Comparison of ENCODE assay signal across 8 cellular contexts in the genomic region with DNA sequence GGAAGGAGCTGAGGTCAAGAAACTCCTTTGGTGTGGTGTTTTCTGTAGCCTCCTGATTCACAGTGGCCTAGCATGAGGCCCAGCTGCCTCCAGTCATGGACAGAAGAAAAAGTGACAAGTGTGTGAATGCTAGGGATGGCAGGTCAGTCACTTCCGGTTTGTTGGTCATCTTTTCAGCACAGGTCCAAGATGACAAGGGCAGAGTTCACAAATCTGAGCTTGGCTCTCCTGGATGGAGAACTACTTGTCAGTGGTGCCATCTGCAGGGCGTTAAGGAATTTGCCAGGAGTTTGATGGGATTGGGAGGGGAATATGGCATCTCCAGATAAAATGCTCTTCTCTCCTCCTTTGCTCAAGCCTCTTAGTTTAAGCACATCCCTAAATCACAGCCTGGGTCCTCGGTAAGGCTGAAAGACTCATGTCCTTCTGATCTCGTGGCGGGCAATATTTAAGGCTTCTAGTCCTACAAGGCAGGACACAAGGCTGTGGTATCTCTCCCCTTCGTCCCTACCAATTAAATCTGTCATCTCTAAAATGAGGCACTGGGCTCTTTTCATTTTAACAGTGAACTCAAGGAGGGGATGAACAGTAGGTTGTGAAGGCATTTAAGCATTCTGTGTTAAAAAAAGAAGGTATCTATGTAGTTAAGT. TPM values are rescaled to one million over a fixed set of nuclear protein-coding genes. Genes with fewer than 3 reads are reported as not detected.
DNase-seq lines count a peak whose midpoint lies in the region; ATAC-seq and TF ChIP-seq lines count a peak whose summit lies in the region.

No MANE protein-coding gene starts in this region.

- H3K27me3 Mint-ChIP-seq in osteocyte (ENCODE audit: unreplicated experiment): no peaks in the 10 kb centered on the region
- H3K27me3 Mint-ChIP-seq in natural killer cell (ENCODE audit: low read depth in 2 of 2): no peaks in the 10 kb centered on the region

- intact Hi-C loops in natural killer cell (cut with micrococcal nuclease): no loop called here

- H3K4me1 Mint-ChIP-seq in osteocyte (ENCODE audit: unreplicated experiment) (no peaks in the 10 kb centered on the region), natural killer cell (no peaks in the 10 kb centered on the region)

- no peaks in the 10 kb centered on the region for H3K9me3 Mint-ChIP-seq in osteocyte (ENCODE audit: unreplicated experiment)
- no peaks in the 10 kb centered on the region for H3K9me3 Mint-ChIP-seq in natural killer cell

- ATAC-seq in HG03045 (IDR thresholded peaks at IDR 0.05; ENCODE audit: unreplicated experiment) (no peak), natural killer cell (no peak), HG03469 (IDR thresholded peaks at IDR 0.05; ENCODE audit: unreplicated experiment) (no peak)

- no peak overlapping the region for H3K27ac Mint-ChIP-seq in osteocyte (ENCODE audit: unreplicated experiment)
- no peak overlapping the region for H3K27ac Mint-ChIP-seq in natural killer cell

- peak; percentile 79 for DNase-seq in ACHN
- DNase-seq in HCEC 1CT: peak; percentile 67
- peak; percentile 18 for DNase-seq in SHP77 treated with DMSO at 0.1 percent for 48 hours (lab: John Stamatoyannopoulos, UW)
- DNase-seq in fibroblast of pulmonary artery (ENCODE audit: low read depth): peak; percentile 80
- DNase-seq in osteocyte (ENCODE audit: extremely low spot score, unreplicated experiment): no peak
- DNase-seq in natural killer cell: no peak

- H3K4me3 Mint-ChIP-seq in osteocyte (ENCODE audit: unreplicated experiment): no peak overlapping the region
- H3K4me3 Mint-ChIP-seq in natural killer cell: no peak overlapping the region

- H3K4me3 ChIP-seq in fibroblast of pulmonary artery (replicated peaks; ENCODE audit: low read depth, low read length): no peak overlapping the region

- peak; percentile 83 for TF ChIP-seq CTCF in fibroblast of pulmonary artery (IDR thresholded peaks at IDR 0.05; ENCODE audit: low read length, missing control alignments)
- peak; percentile 76 for TF ChIP-seq CTCF in osteocyte (IDR thresholded peaks at IDR 0.05)
- no peak for TF ChIP-seq CTCF in natural killer cell (IDR thresholded peaks at IDR 0.05)

- H3K36me3 Mint-ChIP-seq in osteocyte (ENCODE audit: unreplicated experiment): no peaks in the 10 kb centered on the region
- no peaks in the 10 kb centered on the region for H3K36me3 Mint-ChIP-seq in natural killer cell

- in situ Hi-C loops in ACHN (cut with HindIII; ENCODE audit: low pct_ligation_motif_present, low pct_unique_long_range_greater_than_20kb, low sequenced_read_pairs): no loop called here

RNA-seq across cellular contexts. Expression of a gene that starts 10.0 kb away (rescaled TPM):
- total RNA-seq in osteocyte (497 and 503 TPM in 2 replicates), natural killer cell (100 to 1,000 TPM; 147 to 185 (median 178) TPM)

RNA-seq across cellular contexts. Expression of a gene that starts 10.5 kb away (rescaled TPM):
- total RNA-seq in osteocyte (85.2 and 86.1 TPM in 2 replicates), natural killer cell (100 to 1,000 TPM; 262 to 294 (median 271) TPM)

RNA-seq across cellular contexts. Expression of a gene that starts 26.6 kb away (rescaled TPM):
- total RNA-seq in osteocyte (0.13 TPM in 1 of 2 replicates, not detected in the other), natural killer cell (under 1 TPM; 0.39 to 0.80 (median 0.45) TPM)

RNA-seq across cellular contexts. Expression of a gene that starts 51.4 kb away (rescaled TPM):
- total RNA-seq in osteocyte (0.86 and 1.2 TPM in 2 replicates), natural killer cell (10 to 100 TPM in 2 of 3 donors, 1 to 10 TPM in 1; 6.3 to 11.6 (median 11.1) TPM)

Comparison
In these comparisons a context has a peak if more than half of its experiments do, and no peak if none do; other contexts are left out.
1. DNase-seq: peak in ACHN (single experiment), HCEC 1CT (single experiment), SHP77 treated with DMSO at 0.1 percent for 48 hours (single experiment) and fibroblast of pulmonary artery (single experiment); none in osteocyte (single experiment) and natural killer cell (single experiment).